In the genomic region with DNA sequence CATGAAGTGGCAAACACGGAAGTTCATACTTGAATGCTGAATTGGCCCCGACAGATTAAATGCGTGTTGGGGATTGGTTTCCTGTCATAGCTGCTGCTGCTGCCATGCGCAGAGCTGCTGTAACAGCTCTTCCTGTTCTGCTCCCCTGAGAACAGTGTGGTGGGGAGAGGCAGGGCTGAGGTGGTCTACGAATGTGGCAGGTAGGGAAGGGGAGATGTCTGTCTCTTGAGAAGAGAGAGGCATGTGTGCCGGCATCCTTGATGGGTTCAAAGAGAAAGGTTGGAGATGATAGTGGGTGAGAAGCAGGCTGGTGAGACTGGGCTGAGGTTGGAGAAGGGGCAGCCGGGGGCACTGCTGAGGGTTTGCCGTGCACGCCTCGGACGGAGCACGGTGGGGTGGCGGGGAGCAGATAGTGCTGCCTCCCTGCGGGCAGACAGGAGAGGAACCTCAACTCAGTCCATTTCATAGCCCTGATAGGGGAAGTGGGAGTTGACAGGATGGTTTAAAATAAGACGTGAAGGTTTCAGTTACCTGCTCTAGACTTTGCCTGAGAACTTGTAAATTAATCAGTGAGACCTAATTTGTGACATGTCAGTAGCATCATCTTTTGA, we compare ENCODE assay signal across 9 cellular contexts. TPM values are rescaled to one million over a fixed set of nuclear protein-coding genes. Genes with fewer than 3 reads are reported as not detected.
DNase-seq lines count a peak whose midpoint lies in the region; ATAC-seq and TF ChIP-seq lines count a peak whose summit lies in the region.
"Had no signal": no experiment of that assay in that cellular context is flagged by ENCODE, and none has a peak within 500 bp of the region (broad histone marks: within the 10 kb centered on the region; RNA-seq: fewer than 3 reads in every experiment).

No MANE protein-coding gene starts in this region.

- peak; percentile 25 for TF ChIP-seq POLR2A in right lobe of liver (IDR thresholded peaks at IDR 0.05)

- no peaks in the 10 kb centered on the region for H3K9me3 ChIP-seq in right lobe of liver

- POLR2A ChIA-PET in RWPE1 (lab: Yijun Ruan, JAX; ENCODE audit: low non-redundant PET), result no interaction called here

- 52% methylated on average over 15 of the region's 15 CpGs for WGBS in right lobe of liver (ENCODE audit: insufficient coverage, low coverage, low lambda C conversion rate, missing lambda C conversion rate)

- TF ChIP-seq CTCF in GM13977 (IDR thresholded peaks at IDR 0.05; ENCODE audit: extremely low read depth, insufficient read depth, missing control alignments), result peak; percentile 74
- peak; percentile 56 for TF ChIP-seq CTCF in RWPE1 (conservative IDR thresholded peaks at IDR 0.05; ENCODE audit: low read depth)
- TF ChIP-seq CTCF in right lobe of liver (IDR thresholded peaks at IDR 0.05), result peak in 2 of 4 donors; percentile 17 to 19

- no peaks in the 10 kb centered on the region for H3K4me1 ChIP-seq in right lobe of liver

- H3K36me3 Mint-ChIP-seq in stimulated activated effector memory CD8-positive, alpha-beta T cell treated with anti-CD3 and anti-CD28 coated beads, Interleukin-12 subunit alpha, Interleukin-12 subunit beta, amount 100 ng/mL, for 72 hours, result peaks cover 10% of the 10 kb centered on the region

- peak; percentile 97 for ATAC-seq in HG02759 (IDR thresholded peaks at IDR 0.05; ENCODE audit: unreplicated experiment)
- peak; percentile 64 to 83 (median 80) for ATAC-seq in right lobe of liver
- peak; percentile 95 for ATAC-seq in stimulated activated effector memory CD8-positive, alpha-beta T cell treated with anti-CD3 and anti-CD28 coated beads, Interleukin-12 subunit alpha, Interleukin-12 subunit beta, amount 100 ng/mL, for 72 hours

- peak; percentile 76 for DNase-seq in GM13977 (ENCODE audit: low spot score)
- DNase-seq in RWPE1 (ENCODE audit: low spot score), result peak; percentile 77
- peak; percentile 79 for DNase-seq in activated gamma-delta T cell treated with Interleukin-2 at 50 U/mL for 16 hours
- peak in 2 of 3 donors; percentile 48 to 69 for DNase-seq in right lobe of liver
- peak; percentile 58 to 89 for DNase-seq in stimulated activated effector memory CD8-positive, alpha-beta T cell treated with anti-CD3 and anti-CD28 coated beads, Interleukin-12 subunit alpha, Interleukin-12 subunit beta, amount 100 ng/mL, for 72 hours (ENCODE audit: low spot score in 2 of 2)
- no peak for DNase-seq in superior temporal gyrus (ENCODE audit: extremely low spot score)
- no peak for DNase-seq in NCI-H524 treated with DMSO at 0.1 percent for 48 hours (lab: John Stamatoyannopoulos, UW)

- CTCF ChIA-PET in RWPE1 (lab: Yijun Ruan, JAX), result interaction anchor here (0.5 to 1.4 kb wide), 3 partner anchors 19 to 1416 kb away, joined by 3 to 5 read pairs (median 4); no protein-coding TSS in a partner anchor

- H3K27me3 ChIP-seq in right lobe of liver, result no peaks in the 10 kb centered on the region

- peaks cover 29% of the 10 kb centered on the region for H3K4me1 Mint-ChIP-seq in stimulated activated effector memory CD8-positive, alpha-beta T cell treated with anti-CD3 and anti-CD28 coated beads, Interleukin-12 subunit alpha, Interleukin-12 subunit beta, amount 100 ng/mL, for 72 hours
- H3K4me1 Mint-ChIP-seq: neural crest cell had no signal

- peak overlapping the region; percentile 87 for H3K4me3 Mint-ChIP-seq in stimulated activated effector memory CD8-positive, alpha-beta T cell treated with anti-CD3 and anti-CD28 coated beads, Interleukin-12 subunit alpha, Interleukin-12 subunit beta, amount 100 ng/mL, for 72 hours
- H3K4me3 Mint-ChIP-seq: neural crest cell had no signal

- in situ Hi-C loops in GM13977 (cut with MboI; ENCODE audit: low pct_unique_long_range_greater_than_20kb, low sequenced_read_pairs, unreplicated experiment), result loop anchor here (5.0 to 10.0 kb wide), 2 partner anchors 70 to 422 kb away; a partner anchor contains a TSS

- intact Hi-C loops in right lobe of liver (cut with DNase I), result no loop called here

- H3K9me3 Mint-ChIP-seq in stimulated activated effector memory CD8-positive, alpha-beta T cell treated with anti-CD3 and anti-CD28 coated beads, Interleukin-12 subunit alpha, Interleukin-12 subunit beta, amount 100 ng/mL, for 72 hours, result no peaks in the 10 kb centered on the region
- H3K9me3 Mint-ChIP-seq: neural crest cell had no signal

- peaks cover 0 to 31% (median 2%) of the 10 kb centered on the region in 4 donors for H3K36me3 ChIP-seq in right lobe of liver

- H3K4me3 ChIP-seq in right lobe of liver, result peak overlapping the region in 2 of 3 donors; percentile 1 to 15

- H3K27ac ChIP-seq in RWPE1, result peak overlapping the region; percentile 86
- no peak overlapping the region for H3K27ac ChIP-seq in right lobe of liver

- peak overlapping the region; percentile 95 for H3K27ac Mint-ChIP-seq in stimulated activated effector memory CD8-positive, alpha-beta T cell treated with anti-CD3 and anti-CD28 coated beads, Interleukin-12 subunit alpha, Interleukin-12 subunit beta, amount 100 ng/mL, for 72 hours

RNA-seq across cellular contexts. Expression of a gene that starts 46.1 kb away (rescaled TPM):
- 10 to 100 TPM in 3 of 6 experiments, 1 to 10 TPM in 3; 3.8 to 18.1 (median 10.6) TPM for total RNA-seq in right lobe of liver

Comparison
In these comparisons a context has a peak if more than half of its experiments do, and no peak if none do; other contexts are left out.
1. DNase-seq: peak in GM13977 (single experiment), RWPE1 (single experiment), activated gamma-delta T cell treated with Interleukin-2 at 50 U/mL for 16 hours (single experiment), right lobe of liver (2 of 3) and stimulated activated effector memory CD8-positive, alpha-beta T cell treated with anti-CD3 and anti-CD28 coated beads, Interleukin-12 subunit alpha, Interleukin-12 subunit beta, amount 100 ng/mL, for 72 hours (2 of 2); none in superior temporal gyrus (single experiment) and NCI-H524 treated with DMSO at 0.1 percent for 48 hours (single experiment).
2. Peak in every context shown above with its lines, with median percentiles within 50 percentile points of each other: ATAC-seq.